In genomic region chr17:861364-861763, GRCh38 we compare ENCODE assay signal across 31 cellular contexts.
DNase-seq lines count a peak whose midpoint lies in the region; ATAC-seq and TF ChIP-seq lines count a peak whose summit lies in the region.
"Had no signal": no experiment of that assay in that cellular context is flagged by ENCODE, and none has a peak within 500 bp of the region (broad histone marks: within the 10 kb centered on the region; RNA-seq: fewer than 3 reads in every experiment).

No MANE protein-coding gene starts in this region.

- ATAC-seq in Right ventricle myocardium superior (ENCODE audit: poor library complexity) (peak; percentile 67), heart left ventricle (peak; percentile 29 to 63 (median 50)), HG03565 (IDR thresholded peaks at IDR 0.05; ENCODE audit: unreplicated experiment) (no peak)
- ATAC-seq: activated CD8-positive, alpha-beta T cell treated with anti-CD3 and anti-CD28 coated beads for 36 hours; activated T-helper 17 cell treated with anti-CD3 and anti-CD28 coated beads, Interleukin-2, amount 50 U/mL, for 72 hours; effector memory CD8-positive, alpha-beta T cell; foreskin keratinocyte; naive thymus-derived CD8-positive, alpha-beta T cell; stimulated activated naive CD8-positive, alpha-beta T cell treated with anti-CD3 and anti-CD28 coated beads, Interleukin-15, Interleukin-2, amounts not matched to agents 100 U/mL and 50 U/mL, for 24 hours had no signal

- H3K4me1 ChIP-seq in right atrium auricular region: peaks cover 0 to 14% of the 10 kb centered on the region in 2 donors
- H3K4me1 ChIP-seq in heart left ventricle: peaks cover 0 to 19% (median 13%) of the 10 kb centered on the region in 12 donors
- H3K4me1 ChIP-seq in neural progenitor cell: peaks cover 23% of the 10 kb centered on the region
- H3K4me1 ChIP-seq in vagina: peaks cover 70% of the 10 kb centered on the region
- no peaks in the 10 kb centered on the region for H3K4me1 ChIP-seq in CD8-positive, alpha-beta memory T cell (ENCODE audit: insufficient read depth, low read length)

- H3K4me1 Mint-ChIP-seq in neural progenitor cell: peaks cover 32% of the 10 kb centered on the region
- no peaks in the 10 kb centered on the region for H3K4me1 Mint-ChIP-seq in CD8-positive, alpha-beta memory T cell
- H3K4me1 Mint-ChIP-seq: activated T-helper 17 cell treated with anti-CD3 and anti-CD28 coated beads, Interleukin-2, amount 50 U/mL, for 72 hours; immature natural killer cell; naive thymus-derived CD8-positive, alpha-beta T cell had no signal

- intact Hi-C loops in Right ventricle myocardium superior (cut with DNase I): no loop called here
- intact Hi-C loops in heart left ventricle (cut with DNase I): no loop called here
- intact Hi-C loops in vagina (cut with DNase I): no loop called here

- H3K27me3 Mint-ChIP-seq in neural progenitor cell (ENCODE audit: insufficient read depth, low read depth): peaks cover 8% of the 10 kb centered on the region
- H3K27me3 Mint-ChIP-seq in CD8-positive, alpha-beta memory T cell: peaks cover 8 to 29% of the 10 kb centered on the region in 2 donors

- H3K36me3 ChIP-seq in right atrium auricular region (no peaks in the 10 kb centered on the region), heart left ventricle (peaks cover 0 to 4% (median 0%) of the 10 kb centered on the region in 9 donors), neural progenitor cell (no peaks in the 10 kb centered on the region), vagina (peaks cover 0 to 9% of the 10 kb centered on the region in 2 donors), H7 (replicated peaks; ENCODE audit: control insufficient read depth, insufficient read depth, low read length) (peaks cover 3% of the 10 kb centered on the region)
- no peaks in the 10 kb centered on the region for H3K36me3 ChIP-seq in CD8-positive, alpha-beta memory T cell (ENCODE audit: insufficient read depth, low read length)
- H3K36me3 ChIP-seq: ovary, thoracic aorta had no signal

- H3K4me3 Mint-ChIP-seq in neural progenitor cell: peak overlapping the region; percentile 1
- no peak overlapping the region for H3K4me3 Mint-ChIP-seq in CD8-positive, alpha-beta memory T cell
- H3K4me3 Mint-ChIP-seq: activated CD8-positive, alpha-beta T cell treated with anti-CD3 and anti-CD28 coated beads for 36 hours; activated T-helper 17 cell treated with anti-CD3 and anti-CD28 coated beads, Interleukin-2, amount 50 U/mL, for 72 hours; effector memory CD8-positive, alpha-beta T cell; HFFc6; immature natural killer cell; naive thymus-derived CD8-positive, alpha-beta T cell; T-helper 1 cell treated with Interleukin-12 subunit alpha and Interleukin-12 subunit beta and Interleukin-4 antibody, amounts not matched to agents 30 μg/mL and 1 μg/mL, for 36 hours had no signal

- peak overlapping the region; percentile 87 for H3K27ac Mint-ChIP-seq in neural progenitor cell
- H3K27ac Mint-ChIP-seq in CD8-positive, alpha-beta memory T cell: no peak overlapping the region
- H3K27ac Mint-ChIP-seq: activated CD8-positive, alpha-beta T cell treated with anti-CD3 and anti-CD28 coated beads for 36 hours; activated T-helper 17 cell treated with anti-CD3 and anti-CD28 coated beads, Interleukin-2, amount 50 U/mL, for 72 hours; effector memory CD8-positive, alpha-beta T cell; HFFc6; immature natural killer cell; naive thymus-derived CD8-positive, alpha-beta T cell; T-helper 1 cell treated with Interleukin-12 subunit alpha and Interleukin-12 subunit beta and Interleukin-4 antibody, amounts not matched to agents 30 μg/mL and 1 μg/mL, for 36 hours had no signal

- no peak overlapping the region for H3K4me3 ChIP-seq in right atrium auricular region
- H3K4me3 ChIP-seq in heart left ventricle: no peak overlapping the region
- H3K4me3 ChIP-seq in neural progenitor cell: no peak overlapping the region
- no peak overlapping the region for H3K4me3 ChIP-seq in vagina
- H3K4me3 ChIP-seq in H7 (ENCODE audit: insufficient read depth, low read depth, low read length): no peak overlapping the region
- no peak overlapping the region for H3K4me3 ChIP-seq in CD8-positive, alpha-beta memory T cell (ENCODE audit: low read length)
- H3K4me3 ChIP-seq: coronary artery, ovary, SK-N-MC, thoracic aorta had no signal

- no peak for DNase-seq in Right ventricle myocardium superior
- DNase-seq in right atrium auricular region (ENCODE audit: low spot score): no peak
- DNase-seq in heart left ventricle: no peak
- DNase-seq in neural progenitor cell (ENCODE audit: low spot score): no peak
- no peak for DNase-seq in vagina (ENCODE audit: extremely low spot score in 2 of 2)
- DNase-seq in H7: no peak
- DNase-seq in CD8-positive, alpha-beta memory T cell: no peak
- DNase-seq: activated CD4-positive, alpha-beta T cell treated with anti-CD3 and anti-CD28 coated beads for 1 hour; activated CD8-positive, alpha-beta T cell treated with anti-CD3 and anti-CD28 coated beads for 36 hours; activated naive CD4-positive, alpha-beta T cell treated with anti-CD3 and anti-CD28 coated beads, Interleukin-2, amount 50 U/mL, for 16 hours; amniotic stem cell; effector memory CD8-positive, alpha-beta T cell; foreskin keratinocyte; HFFc6; hypothalamus; immature natural killer cell; naive thymus-derived CD8-positive, alpha-beta T cell; NCI-H1417; NCI-H2081; NCI-H226; NCI-H748 treated with DMSO at 0.1 percent for 48 hours; ovary; stimulated activated CD4-positive, alpha-beta T cell treated with anti-CD3 and anti-CD28 coated beads, Interleukin-15, amount 100 ng/mL, for 24 hours; stimulated activated naive CD8-positive, alpha-beta T cell treated with anti-CD3 and anti-CD28 coated beads, Interleukin-15, Interleukin-2, amounts not matched to agents 100 U/mL and 50 U/mL, for 24 hours had no signal

- TF ChIP-seq CTCF in right atrium auricular region (IDR thresholded peaks at IDR 0.05): no peak
- TF ChIP-seq CTCF in heart left ventricle (IDR thresholded peaks at IDR 0.05): no peak
- no peak for TF ChIP-seq CTCF in neural progenitor cell (IDR thresholded peaks at IDR 0.05)
- no peak for TF ChIP-seq CTCF in vagina (IDR thresholded peaks at IDR 0.05)

- 75 to 84% (median 78%) methylated on average over 8 to 9 of the region's 9 CpGs for WGBS in heart left ventricle, 4 donors

- CTCF ChIA-PET in CD8-positive, alpha-beta memory T cell (lab: Charles Lee): interaction anchor here (0.6 to 1.0 kb wide), 2 partner anchors 11 to 165 kb away, joined by 3 to 4 read pairs; no protein-coding TSS in a partner anchor

- H3F3A ChIP-seq in neural progenitor cell (ENCODE audit: low read depth): peaks cover 19% of the 10 kb centered on the region

- POLR2A ChIA-PET in CD8-positive, alpha-beta memory T cell (lab: Charles Lee): no interaction called here

- H3K27me3 ChIP-seq in right atrium auricular region (no peaks in the 10 kb centered on the region), heart left ventricle (no peaks in the 10 kb centered on the region), neural progenitor cell (no peaks in the 10 kb centered on the region), vagina (no peaks in the 10 kb centered on the region), H7 (ENCODE audit: control insufficient read depth, insufficient read depth, low read length) (no peaks in the 10 kb centered on the region)
- H3K27me3 ChIP-seq in CD8-positive, alpha-beta memory T cell (ENCODE audit: insufficient read depth, low read length, poor library complexity, severe bottlenecking): no peaks in the 10 kb centered on the region
- H3K27me3 ChIP-seq: foreskin keratinocyte, ovary had no signal

- no peaks in the 10 kb centered on the region for H3K9me3 Mint-ChIP-seq in neural progenitor cell
- no peaks in the 10 kb centered on the region for H3K9me3 Mint-ChIP-seq in CD8-positive, alpha-beta memory T cell
- H3K9me3 Mint-ChIP-seq: activated CD8-positive, alpha-beta T cell treated with anti-CD3 and anti-CD28 coated beads for 36 hours; activated T-helper 17 cell treated with anti-CD3 and anti-CD28 coated beads, Interleukin-2, amount 50 U/mL, for 72 hours; effector memory CD8-positive, alpha-beta T cell; HFFc6; immature natural killer cell; naive thymus-derived CD8-positive, alpha-beta T cell; T-helper 1 cell treated with Interleukin-12 subunit alpha and Interleukin-12 subunit beta and Interleukin-4 antibody, amounts not matched to agents 30 μg/mL and 1 μg/mL, for 36 hours had no signal

- peaks cover 45% of the 10 kb centered on the region for H3K79me2 ChIP-seq in neural progenitor cell (ENCODE audit: low read depth)

- H3K36me3 Mint-ChIP-seq in neural progenitor cell: peaks cover 36% of the 10 kb centered on the region
- H3K36me3 Mint-ChIP-seq in CD8-positive, alpha-beta memory T cell: no peaks in the 10 kb centered on the region
- H3K36me3 Mint-ChIP-seq: immature natural killer cell; naive thymus-derived CD8-positive, alpha-beta T cell had no signal

- H3K4me2 ChIP-seq in neural progenitor cell: no peak overlapping the region
- H3K4me2 ChIP-seq: KMS-11 had no signal

- TF ChIP-seq POLR2A in heart left ventricle (IDR thresholded peaks at IDR 0.05): no peak
- TF ChIP-seq POLR2A in vagina (IDR thresholded peaks at IDR 0.05): no peak

- H3K9me3 ChIP-seq in right atrium auricular region (no peaks in the 10 kb centered on the region), heart left ventricle (no peaks in the 10 kb centered on the region), neural progenitor cell (ENCODE audit: low read depth) (no peaks in the 10 kb centered on the region), vagina (no peaks in the 10 kb centered on the region)
- H3K9me3 ChIP-seq in CD8-positive, alpha-beta memory T cell (ENCODE audit: low read length): no peaks in the 10 kb centered on the region
- H3K9me3 ChIP-seq: ovary, thoracic aorta had no signal

- H3K27ac ChIP-seq in right atrium auricular region (peak overlapping the region in 1 of 2 donors; percentile 29), heart left ventricle (peak overlapping the region in 4 of 12 donors; percentile 33 to 73 (median 37)), neural progenitor cell (peak overlapping the region; percentile 34), vagina (peak overlapping the region; percentile 85)
- no peak overlapping the region for H3K27ac ChIP-seq in CD8-positive, alpha-beta memory T cell (ENCODE audit: low read depth, low read length)
- H3K27ac ChIP-seq: coronary artery, foreskin keratinocyte, KMS-11, ovary, SK-N-MC, thoracic aorta had no signal

- no peak overlapping the region for H2AFZ ChIP-seq in neural progenitor cell (replicated peaks)

- peaks cover 47% of the 10 kb centered on the region for H4K20me1 ChIP-seq in neural progenitor cell (ENCODE audit: low read depth)

- H3K9ac ChIP-seq in neural progenitor cell: no peak overlapping the region
- H3K9ac ChIP-seq: KMS-11 had no signal
